1 cellular context compared by ENCODE assay signal in the genomic region with DNA sequence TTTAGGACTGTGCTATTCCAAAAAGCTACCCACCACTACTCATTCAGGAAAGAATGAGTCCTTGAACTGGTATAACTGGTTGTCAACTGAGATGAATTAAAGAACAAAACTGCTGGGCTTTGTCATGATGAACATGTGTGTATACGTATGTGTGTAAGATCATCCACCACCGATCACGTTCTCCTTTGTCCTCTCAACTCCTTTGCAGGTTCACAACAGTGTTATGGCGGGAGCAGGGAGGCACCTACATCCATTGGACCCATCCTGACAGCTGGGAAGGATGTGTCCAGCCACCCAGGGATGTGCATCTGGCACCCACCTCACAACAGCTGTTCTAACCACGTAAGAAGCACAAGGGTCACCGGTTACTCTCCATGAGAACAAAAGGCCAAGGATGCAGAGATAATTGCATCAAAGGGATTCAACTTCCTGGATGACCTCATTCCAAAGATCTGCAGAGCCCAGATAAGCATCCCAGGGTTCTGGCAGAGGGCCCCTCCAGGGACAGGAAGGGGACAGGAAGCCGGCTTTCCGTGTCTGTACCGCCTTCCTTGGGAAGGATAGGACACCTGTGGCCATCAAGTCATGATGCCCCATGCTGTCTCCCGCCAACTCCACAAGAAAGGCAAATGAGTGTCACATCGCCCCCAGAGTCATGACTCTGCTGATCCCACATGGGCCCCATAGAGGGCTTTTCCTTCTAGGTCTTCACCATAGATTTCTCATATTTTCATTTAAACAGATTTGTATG.
TF ChIP-seq lines count a peak whose summit lies in the region.

No MANE protein-coding gene starts in this region.

TF ChIP-seq in K562, 482 proteins besides CTCF, POLR2A, EP300 and RAD21 (continued from another document and continues in another):
- TF ChIP-seq, protein P1, sequence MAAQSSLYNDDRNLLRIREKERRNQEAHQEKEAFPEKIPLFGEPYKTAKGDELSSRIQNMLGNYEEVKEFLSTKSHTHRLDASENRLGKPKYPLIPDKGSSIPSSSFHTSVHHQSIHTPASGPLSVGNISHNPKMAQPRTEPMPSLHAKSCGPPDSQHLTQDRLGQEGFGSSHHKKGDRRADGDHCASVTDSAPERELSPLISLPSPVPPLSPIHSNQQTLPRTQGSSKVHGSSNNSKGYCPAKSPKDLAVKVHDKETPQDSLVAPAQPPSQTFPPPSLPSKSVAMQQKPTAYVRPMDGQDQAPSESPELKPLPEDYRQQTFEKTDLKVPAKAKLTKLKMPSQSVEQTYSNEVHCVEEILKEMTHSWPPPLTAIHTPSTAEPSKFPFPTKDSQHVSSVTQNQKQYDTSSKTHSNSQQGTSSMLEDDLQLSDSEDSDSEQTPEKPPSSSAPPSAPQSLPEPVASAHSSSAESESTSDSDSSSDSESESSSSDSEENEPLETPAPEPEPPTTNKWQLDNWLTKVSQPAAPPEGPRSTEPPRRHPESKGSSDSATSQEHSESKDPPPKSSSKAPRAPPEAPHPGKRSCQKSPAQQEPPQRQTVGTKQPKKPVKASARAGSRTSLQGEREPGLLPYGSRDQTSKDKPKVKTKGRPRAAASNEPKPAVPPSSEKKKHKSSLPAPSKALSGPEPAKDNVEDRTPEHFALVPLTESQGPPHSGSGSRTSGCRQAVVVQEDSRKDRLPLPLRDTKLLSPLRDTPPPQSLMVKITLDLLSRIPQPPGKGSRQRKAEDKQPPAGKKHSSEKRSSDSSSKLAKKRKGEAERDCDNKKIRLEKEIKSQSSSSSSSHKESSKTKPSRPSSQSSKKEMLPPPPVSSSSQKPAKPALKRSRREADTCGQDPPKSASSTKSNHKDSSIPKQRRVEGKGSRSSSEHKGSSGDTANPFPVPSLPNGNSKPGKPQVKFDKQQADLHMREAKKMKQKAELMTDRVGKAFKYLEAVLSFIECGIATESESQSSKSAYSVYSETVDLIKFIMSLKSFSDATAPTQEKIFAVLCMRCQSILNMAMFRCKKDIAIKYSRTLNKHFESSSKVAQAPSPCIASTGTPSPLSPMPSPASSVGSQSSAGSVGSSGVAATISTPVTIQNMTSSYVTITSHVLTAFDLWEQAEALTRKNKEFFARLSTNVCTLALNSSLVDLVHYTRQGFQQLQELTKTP (IDR thresholded peaks at IDR 0.05; ENCODE audit: low read depth in 1 of 2, partially characterized antibody in 2 of 2): peak; percentile 24 to 87
- TF ChIP-seq ZNF174 (CRISPR knock-in tag; IDR thresholded peaks at IDR 0.05): no peak
- TF ChIP-seq EZH2 (IDR thresholded peaks at IDR 0.05; ENCODE audit: borderline replicate concordance, low read depth, low read length): no peak
- TF ChIP-seq SRF (CRISPR knock-in tag; IDR thresholded peaks at IDR 0.05): no peak
- TF ChIP-seq NCOA1 (IDR thresholded peaks at IDR 0.05; ENCODE audit: low read depth): peak; percentile 77; the same call in 1 of the 2 replicates
- TF ChIP-seq, protein P2, sequence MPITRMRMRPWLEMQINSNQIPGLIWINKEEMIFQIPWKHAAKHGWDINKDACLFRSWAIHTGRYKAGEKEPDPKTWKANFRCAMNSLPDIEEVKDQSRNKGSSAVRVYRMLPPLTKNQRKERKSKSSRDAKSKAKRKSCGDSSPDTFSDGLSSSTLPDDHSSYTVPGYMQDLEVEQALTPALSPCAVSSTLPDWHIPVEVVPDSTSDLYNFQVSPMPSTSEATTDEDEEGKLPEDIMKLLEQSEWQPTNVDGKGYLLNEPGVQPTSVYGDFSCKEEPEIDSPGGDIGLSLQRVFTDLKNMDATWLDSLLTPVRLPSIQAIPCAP (CRISPR knock-in tag; IDR thresholded peaks at IDR 0.05; ENCODE audit: borderline replicate concordance): no peak
- no peak for TF ChIP-seq ZNF24 (IDR thresholded peaks at IDR 0.05)
- 0 out of 4 replicates have a peak, but pooled peaks of 1 of the 2 experiments have one; percentile 73 for TF ChIP-seq ETV6 (IDR thresholded peaks at IDR 0.05; ENCODE audit: borderline replicate concordance in 1 of 2, low read depth in 2 of 2, low read length in 1 of 2)
- no peak for TF ChIP-seq ETV6 (CRISPR knock-in tag; IDR thresholded peaks at IDR 0.05; ENCODE audit: borderline replicate concordance)
- TF ChIP-seq POLR3A (IDR thresholded peaks at IDR 0.05; ENCODE audit: borderline replicate concordance, extremely low read depth, insufficient read depth, insufficient read length): no peak
- peak; percentile 50; the same call in 1 of the 2 replicates for TF ChIP-seq EP400 (IDR thresholded peaks at IDR 0.05)
- peak; percentile 83 for TF ChIP-seq HES1 (IDR thresholded peaks at IDR 0.05; ENCODE audit: low read depth)
- TF ChIP-seq, protein P3, sequence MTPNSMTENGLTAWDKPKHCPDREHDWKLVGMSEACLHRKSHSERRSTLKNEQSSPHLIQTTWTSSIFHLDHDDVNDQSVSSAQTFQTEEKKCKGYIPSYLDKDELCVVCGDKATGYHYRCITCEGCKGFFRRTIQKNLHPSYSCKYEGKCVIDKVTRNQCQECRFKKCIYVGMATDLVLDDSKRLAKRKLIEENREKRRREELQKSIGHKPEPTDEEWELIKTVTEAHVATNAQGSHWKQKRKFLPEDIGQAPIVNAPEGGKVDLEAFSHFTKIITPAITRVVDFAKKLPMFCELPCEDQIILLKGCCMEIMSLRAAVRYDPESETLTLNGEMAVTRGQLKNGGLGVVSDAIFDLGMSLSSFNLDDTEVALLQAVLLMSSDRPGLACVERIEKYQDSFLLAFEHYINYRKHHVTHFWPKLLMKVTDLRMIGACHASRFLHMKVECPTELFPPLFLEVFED (CRISPR knock-in tag; conservative IDR thresholded peaks at IDR 0.05): peak; percentile 40; the same call in 1 of the 2 replicates
- peak; percentile 69; the same call in 1 of the 2 replicates for TF ChIP-seq ATF2 (CRISPR knock-in tag; IDR thresholded peaks at IDR 0.05)
- TF ChIP-seq SNRNP70 (optimal IDR thresholded peaks at IDR 0.05; ENCODE audit: low read depth, low read length): no peak
- TF ChIP-seq, protein P4, sequence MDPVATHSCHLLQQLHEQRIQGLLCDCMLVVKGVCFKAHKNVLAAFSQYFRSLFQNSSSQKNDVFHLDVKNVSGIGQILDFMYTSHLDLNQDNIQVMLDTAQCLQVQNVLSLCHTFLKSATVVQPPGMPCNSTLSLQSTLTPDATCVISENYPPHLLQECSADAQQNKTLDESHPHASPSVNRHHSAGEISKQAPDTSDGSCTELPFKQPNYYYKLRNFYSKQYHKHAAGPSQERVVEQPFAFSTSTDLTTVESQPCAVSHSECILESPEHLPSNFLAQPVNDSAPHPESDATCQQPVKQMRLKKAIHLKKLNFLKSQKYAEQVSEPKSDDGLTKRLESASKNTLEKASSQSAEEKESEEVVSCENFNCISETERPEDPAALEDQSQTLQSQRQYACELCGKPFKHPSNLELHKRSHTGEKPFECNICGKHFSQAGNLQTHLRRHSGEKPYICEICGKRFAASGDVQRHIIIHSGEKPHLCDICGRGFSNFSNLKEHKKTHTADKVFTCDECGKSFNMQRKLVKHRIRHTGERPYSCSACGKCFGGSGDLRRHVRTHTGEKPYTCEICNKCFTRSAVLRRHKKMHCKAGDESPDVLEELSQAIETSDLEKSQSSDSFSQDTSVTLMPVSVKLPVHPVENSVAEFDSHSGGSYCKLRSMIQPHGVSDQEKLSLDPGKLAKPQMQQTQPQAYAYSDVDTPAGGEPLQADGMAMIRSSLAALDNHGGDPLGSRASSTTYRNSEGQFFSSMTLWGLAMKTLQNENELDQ (CRISPR knock-in tag; IDR thresholded peaks at IDR 0.05; ENCODE audit: borderline replicate concordance): no peak
- TF ChIP-seq, protein P5, sequence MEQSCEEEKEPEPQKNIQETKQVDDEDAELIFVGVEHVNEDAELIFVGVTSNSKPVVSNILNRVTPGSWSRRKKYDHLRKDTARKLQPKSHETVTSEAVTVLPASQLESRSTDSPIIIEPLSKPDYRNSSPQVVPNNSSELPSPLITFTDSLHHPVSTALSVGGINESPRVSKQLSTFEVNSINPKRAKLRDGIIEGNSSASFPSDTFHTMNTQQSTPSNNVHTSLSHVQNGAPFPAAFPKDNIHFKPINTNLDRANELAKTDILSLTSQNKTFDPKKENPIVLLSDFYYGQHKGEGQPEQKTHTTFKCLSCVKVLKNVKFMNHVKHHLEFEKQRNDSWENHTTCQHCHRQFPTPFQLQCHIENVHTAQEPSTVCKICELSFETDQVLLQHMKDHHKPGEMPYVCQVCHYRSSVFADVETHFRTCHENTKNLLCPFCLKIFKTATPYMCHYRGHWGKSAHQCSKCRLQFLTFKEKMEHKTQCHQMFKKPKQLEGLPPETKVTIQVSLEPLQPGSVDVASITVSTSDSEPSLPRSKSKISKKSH (CRISPR knock-in tag; IDR thresholded peaks at IDR 0.05): no peak
- TF ChIP-seq ARID1B (IDR thresholded peaks at IDR 0.05): peak; percentile 97
- TF ChIP-seq HMBOX1 (IDR thresholded peaks at IDR 0.05): no peak; the same call in none of the 2 replicates
- TF ChIP-seq TCF3 (CRISPR knock-in tag; IDR thresholded peaks at IDR 0.05): peak; percentile 95
- no peak for TF ChIP-seq CEBPB (tag; IDR thresholded peaks at IDR 0.05)
- TF ChIP-seq BCOR (IDR thresholded peaks at IDR 0.05): no peak
- TF ChIP-seq HOMEZ (CRISPR knock-in tag; IDR thresholded peaks at IDR 0.05): no peak
- peak; percentile 10; the same call in 1 of the 2 replicates for TF ChIP-seq BCL6 (CRISPR knock-in tag; IDR thresholded peaks at IDR 0.05)
- 0 out of 2 replicates have a peak, but pooled peaks have one; percentile 32 for TF ChIP-seq ZBTB17 (CRISPR knock-in tag; IDR thresholded peaks at IDR 0.05)
- no peak for TF ChIP-seq PTBP1 (IDR thresholded peaks at IDR 0.05; ENCODE audit: low read depth, low read length)
- peak; percentile 80; the same call in 1 of the 2 replicates for TF ChIP-seq ZNF311 (CRISPR knock-in tag; IDR thresholded peaks at IDR 0.05)
- TF ChIP-seq, protein P6, sequence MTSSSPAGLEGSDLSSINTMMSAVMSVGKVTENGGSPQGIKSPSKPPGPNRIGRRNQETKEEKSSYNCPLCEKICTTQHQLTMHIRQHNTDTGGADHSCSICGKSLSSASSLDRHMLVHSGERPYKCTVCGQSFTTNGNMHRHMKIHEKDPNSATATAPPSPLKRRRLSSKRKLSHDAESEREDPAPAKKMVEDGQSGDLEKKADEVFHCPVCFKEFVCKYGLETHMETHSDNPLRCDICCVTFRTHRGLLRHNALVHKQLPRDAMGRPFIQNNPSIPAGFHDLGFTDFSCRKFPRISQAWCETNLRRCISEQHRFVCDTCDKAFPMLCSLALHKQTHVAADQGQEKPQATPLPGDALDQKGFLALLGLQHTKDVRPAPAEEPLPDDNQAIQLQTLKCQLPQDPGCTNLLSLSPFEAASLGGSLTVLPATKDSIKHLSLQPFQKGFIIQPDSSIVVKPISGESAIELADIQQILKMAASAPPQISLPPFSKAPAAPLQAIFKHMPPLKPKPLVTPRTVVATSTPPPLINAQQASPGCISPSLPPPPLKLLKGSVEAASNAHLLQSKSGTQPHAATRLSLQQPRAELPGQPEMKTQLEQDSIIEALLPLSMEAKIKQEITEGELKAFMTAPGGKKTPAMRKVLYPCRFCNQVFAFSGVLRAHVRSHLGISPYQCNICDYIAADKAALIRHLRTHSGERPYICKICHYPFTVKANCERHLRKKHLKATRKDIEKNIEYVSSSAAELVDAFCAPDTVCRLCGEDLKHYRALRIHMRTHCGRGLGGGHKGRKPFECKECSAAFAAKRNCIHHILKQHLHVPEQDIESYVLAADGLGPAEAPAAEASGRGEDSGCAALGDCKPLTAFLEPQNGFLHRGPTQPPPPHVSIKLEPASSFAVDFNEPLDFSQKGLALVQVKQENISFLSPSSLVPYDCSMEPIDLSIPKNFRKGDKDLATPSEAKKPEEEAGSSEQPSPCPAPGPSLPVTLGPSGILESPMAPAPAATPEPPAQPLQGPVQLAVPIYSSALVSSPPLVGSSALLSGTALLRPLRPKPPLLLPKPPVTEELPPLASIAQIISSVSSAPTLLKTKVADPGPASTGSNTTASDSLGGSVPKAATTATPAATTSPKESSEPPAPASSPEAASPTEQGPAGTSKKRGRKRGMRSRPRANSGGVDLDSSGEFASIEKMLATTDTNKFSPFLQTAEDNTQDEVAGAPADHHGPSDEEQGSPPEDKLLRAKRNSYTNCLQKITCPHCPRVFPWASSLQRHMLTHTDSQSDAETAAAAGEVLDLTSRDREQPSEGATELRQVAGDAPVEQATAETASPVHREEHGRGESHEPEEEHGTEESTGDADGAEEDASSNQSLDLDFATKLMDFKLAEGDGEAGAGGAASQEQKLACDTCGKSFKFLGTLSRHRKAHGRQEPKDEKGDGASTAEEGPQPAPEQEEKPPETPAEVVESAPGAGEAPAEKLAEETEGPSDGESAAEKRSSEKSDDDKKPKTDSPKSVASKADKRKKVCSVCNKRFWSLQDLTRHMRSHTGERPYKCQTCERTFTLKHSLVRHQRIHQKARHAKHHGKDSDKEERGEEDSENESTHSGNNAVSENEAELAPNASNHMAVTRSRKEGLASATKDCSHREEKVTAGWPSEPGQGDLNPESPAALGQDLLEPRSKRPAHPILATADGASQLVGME (CRISPR knock-in tag; IDR thresholded peaks at IDR 0.05): peak; percentile 86
- 0 out of 2 replicates have a peak, but pooled peaks have one; percentile 27 for TF ChIP-seq HDAC8 (tag; IDR thresholded peaks at IDR 0.05)
- 0 out of 2 replicates have a peak, but pooled peaks have one; percentile 35 for TF ChIP-seq KLF1 (tag; IDR thresholded peaks at IDR 0.05)
- peak; percentile 73; the same call in 1 of the 2 replicates for TF ChIP-seq EHMT2 (IDR thresholded peaks at IDR 0.05)
